In genomic region chr5:169906745-169907649, GRCh38 we compare ENCODE assay signal across 1 cellular context.
TF ChIP-seq lines count a peak whose summit lies in the region.

No MANE protein-coding gene starts in this region.

TF ChIP-seq in IMR-90, 13 proteins besides CTCF, POLR2A, EP300 and RAD21 (continued from another document):
- TF ChIP-seq ELK1 (IDR thresholded peaks at IDR 0.05; ENCODE audit: borderline replicate concordance, low read depth, low read length), result no peak
- no peak for TF ChIP-seq CHD1 (IDR thresholded peaks at IDR 0.05; ENCODE audit: low read depth, low read length)
- TF ChIP-seq SMC3 (IDR thresholded peaks at IDR 0.05; ENCODE audit: low read depth, low read length), result no peak
